Comparison of ENCODE assay signal across 26 cellular contexts in the genomic region with DNA sequence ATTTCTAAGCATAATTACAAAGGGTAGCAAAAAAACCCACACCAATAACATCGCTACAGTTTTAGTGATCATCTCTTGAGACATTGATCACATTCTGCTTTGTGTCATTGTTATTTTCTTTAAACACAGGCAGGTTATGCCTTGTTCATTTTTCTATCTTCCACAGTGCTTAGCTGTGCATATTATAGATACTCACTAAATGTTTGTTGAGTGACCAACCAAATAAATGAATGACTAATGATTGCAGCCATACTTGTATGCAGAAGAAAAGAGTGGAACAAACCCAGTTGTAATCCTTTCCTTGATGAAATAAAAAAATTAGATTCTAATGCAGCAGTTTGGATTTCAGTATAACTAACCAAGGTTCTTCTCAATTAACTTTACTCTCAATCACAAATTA.
DNase-seq lines count a peak whose midpoint lies in the region; ATAC-seq, FAIRE-seq and TF ChIP-seq lines count a peak whose summit lies in the region.
"Had no signal": no experiment of that assay in that cellular context is flagged by ENCODE, and none has a peak within 500 bp of the region (broad histone marks: within the 10 kb centered on the region; RNA-seq: fewer than 3 reads in every experiment).

No MANE protein-coding gene starts in this region.

- H3K36me3 Mint-ChIP-seq in Caco-2 (ENCODE audit: insufficient read depth, unreplicated experiment) = peaks cover 25% of the 10 kb centered on the region
- no peaks in the 10 kb centered on the region for H3K36me3 Mint-ChIP-seq in activated T-helper 2 cell treated with anti-CD3 and anti-CD28 coated beads, Interferon-gamma antibody, Interleukin-2, Interleukin-4, amounts not matched to agents 10 μg/mL and 5 μg/mL and 100 μg/mL, durations not matched to agents 14 hours and 24 hours and 36 hours (ENCODE audit: low read depth)
- H3K36me3 Mint-ChIP-seq: CD8-positive, alpha-beta T cell had no signal

- peak; percentile 97 for ATAC-seq in PC-3
- ATAC-seq in aorta (ENCODE audit: low FRiP score) = no peak
- no peak for ATAC-seq in GM19463 (IDR thresholded peaks at IDR 0.05; ENCODE audit: unreplicated experiment)
- ATAC-seq: A549; CD8-positive, alpha-beta T cell had no signal

- no peaks in the 10 kb centered on the region for H3F3A ChIP-seq in GM23248 (ENCODE audit: insufficient read depth)
- H3F3A ChIP-seq in PC-3 (ENCODE audit: low read length, unreplicated experiment) = no peaks in the 10 kb centered on the region

- H3K9ac ChIP-seq in GM23248 (no peak overlapping the region), PC-3 (ENCODE audit: low read length) (no peak overlapping the region), keratinocyte (ENCODE audit: control insufficient read depth, extremely low read depth, insufficient read depth, low read length) (no peak overlapping the region)
- H3K9ac ChIP-seq: BLaER1 treated with 17β-estradiol and CSF1 and Interleukin-3, amounts not matched to agents 10 nM and 100 nM had no signal

- peaks cover 20% of the 10 kb centered on the region for H3K9me3 ChIP-seq in Caco-2
- no peaks in the 10 kb centered on the region for H3K9me3 ChIP-seq in GM23248 (ENCODE audit: low read depth)
- no peaks in the 10 kb centered on the region for H3K9me3 ChIP-seq in PC-3 (ENCODE audit: low read length)
- no peaks in the 10 kb centered on the region for H3K9me3 ChIP-seq in keratinocyte (ENCODE audit: control insufficient read depth, low read depth, low read length)
- H3K9me3 ChIP-seq in aorta (ENCODE audit: control insufficient read depth, low read length) = no peaks in the 10 kb centered on the region
- H3K9me3 ChIP-seq: A549; BLaER1 treated with 17β-estradiol and CSF1 and Interleukin-3, amounts not matched to agents 10 nM and 100 nM had no signal

- peaks cover 50% of the 10 kb centered on the region for H3K4me1 ChIP-seq in Caco-2
- peaks cover 8% of the 10 kb centered on the region; the same call in 1 of the 2 replicates for H3K4me1 ChIP-seq in GM23248 (ENCODE audit: insufficient read depth)
- peaks cover 14% of the 10 kb centered on the region for H3K4me1 ChIP-seq in PC-3 (ENCODE audit: insufficient read depth, low read length)
- H3K4me1 ChIP-seq in keratinocyte (ENCODE audit: control insufficient read depth, extremely low read depth, insufficient read depth, low read length) = no peaks in the 10 kb centered on the region
- no peaks in the 10 kb centered on the region for H3K4me1 ChIP-seq in aorta (ENCODE audit: control insufficient read depth in 1 of 2, insufficient read depth in 2 of 2, low read length in 2 of 2)
- H3K4me1 ChIP-seq: A549; BLaER1 treated with 17β-estradiol and CSF1 and Interleukin-3, amounts not matched to agents 10 nM and 100 nM had no signal

- no peaks in the 10 kb centered on the region for H3K27me3 Mint-ChIP-seq in Caco-2 (ENCODE audit: insufficient read depth, unreplicated experiment)
- H3K27me3 Mint-ChIP-seq in activated T-helper 2 cell treated with anti-CD3 and anti-CD28 coated beads, Interferon-gamma antibody, Interleukin-2, Interleukin-4, amounts not matched to agents 10 μg/mL and 5 μg/mL and 100 μg/mL, durations not matched to agents 14 hours and 24 hours and 36 hours (ENCODE audit: low read depth) = no peaks in the 10 kb centered on the region
- H3K27me3 Mint-ChIP-seq: B cell; CD4-positive, alpha-beta T cell had no signal

- BruUV-seq in Caco-2 (replicated peaks; lab: Mats Ljungman, UMichigan) (no TSS peak), PC-3 (replicated peaks; lab: Mats Ljungman, UMichigan) (no TSS peak)

- no peak overlapping the region for H2AFZ ChIP-seq in GM23248
- H2AFZ ChIP-seq in PC-3 (ENCODE audit: low read length) = no peak overlapping the region
- H2AFZ ChIP-seq in keratinocyte (ENCODE audit: control insufficient read depth, low read length) = no peak overlapping the region

- H3K36me3 ChIP-seq in Caco-2 (ENCODE audit: control insufficient read depth, insufficient read depth, low read length) = no peaks in the 10 kb centered on the region
- H3K36me3 ChIP-seq in GM23248 (ENCODE audit: low read depth) = no peaks in the 10 kb centered on the region
- no peaks in the 10 kb centered on the region for H3K36me3 ChIP-seq in PC-3 (ENCODE audit: low read depth, low read length)
- H3K36me3 ChIP-seq in keratinocyte (ENCODE audit: control insufficient read depth in 2 of 2, extremely low read depth in 1 of 2, insufficient read depth in 2 of 2, low read length in 2 of 2) = no peaks in the 10 kb centered on the region
- H3K36me3 ChIP-seq in aorta (ENCODE audit: control insufficient read depth in 1 of 2, insufficient read depth in 2 of 2, low read length in 1 of 2) = no peaks in the 10 kb centered on the region
- H3K36me3 ChIP-seq: BLaER1 treated with 17β-estradiol and CSF1 and Interleukin-3, amounts not matched to agents 10 nM and 100 nM had no signal

- no peaks in the 10 kb centered on the region for H3K9me1 ChIP-seq in keratinocyte (ENCODE audit: control insufficient read depth, extremely low read depth, insufficient read depth, low read length)

- CTCF ChIA-PET in Caco-2 (lab: Charles Lee) (no interaction called here), PC-3 (lab: Charles Lee) (no interaction called here)

- H3K27me3 ChIP-seq in Caco-2 (replicated peaks; ENCODE audit: control insufficient read depth, insufficient read depth, low read length) (no peaks in the 10 kb centered on the region), GM23248 (replicated peaks; ENCODE audit: insufficient read depth) (no peaks in the 10 kb centered on the region), PC-3 (ENCODE audit: low read length) (no peaks in the 10 kb centered on the region), keratinocyte (ENCODE audit: control insufficient read depth, extremely low read depth, insufficient read depth, low read length) (no peaks in the 10 kb centered on the region), aorta (ENCODE audit: control insufficient read depth in 1 of 2, insufficient read depth in 2 of 2, low read length in 1 of 2) (no peaks in the 10 kb centered on the region)
- H3K27me3 ChIP-seq: BLaER1 treated with 17β-estradiol and CSF1 and Interleukin-3, amounts not matched to agents 10 nM and 100 nM had no signal

- H3K4me3 Mint-ChIP-seq in Caco-2 (ENCODE audit: unreplicated experiment) = no peak overlapping the region
- no peak overlapping the region for H3K4me3 Mint-ChIP-seq in activated T-helper 2 cell treated with anti-CD3 and anti-CD28 coated beads, Interferon-gamma antibody, Interleukin-2, Interleukin-4, amounts not matched to agents 10 μg/mL and 5 μg/mL and 100 μg/mL, durations not matched to agents 14 hours and 24 hours and 36 hours (ENCODE audit: low read depth)
- H3K4me3 Mint-ChIP-seq: B cell; CD4-positive, alpha-beta T cell; CD8-positive, alpha-beta T cell had no signal

- H4K20me1 ChIP-seq in GM23248 (ENCODE audit: insufficient read depth) (no peaks in the 10 kb centered on the region), PC-3 (ENCODE audit: low read length) (no peaks in the 10 kb centered on the region), keratinocyte (ENCODE audit: control insufficient read depth, extremely low read depth, insufficient read depth, low read length) (no peaks in the 10 kb centered on the region)
- H4K20me1 ChIP-seq: BLaER1 treated with 17β-estradiol and CSF1 and Interleukin-3, amounts not matched to agents 10 nM and 100 nM had no signal

- peaks cover 48% of the 10 kb centered on the region for H3K4me1 Mint-ChIP-seq in Caco-2 (ENCODE audit: low read depth, unreplicated experiment)
- no peaks in the 10 kb centered on the region for H3K4me1 Mint-ChIP-seq in activated T-helper 2 cell treated with anti-CD3 and anti-CD28 coated beads, Interferon-gamma antibody, Interleukin-2, Interleukin-4, amounts not matched to agents 10 μg/mL and 5 μg/mL and 100 μg/mL, durations not matched to agents 14 hours and 24 hours and 36 hours (ENCODE audit: low read depth)
- H3K4me1 Mint-ChIP-seq: B cell had no signal

- dilution Hi-C loops in keratinocyte (cut with MboI; ENCODE audit: extremely low pct_ligation_motif_present, low sequenced_read_pairs) = no loop called here

- H3K9me3 Mint-ChIP-seq in Caco-2 (ENCODE audit: unreplicated experiment) = peaks cover 59% of the 10 kb centered on the region
- no peaks in the 10 kb centered on the region for H3K9me3 Mint-ChIP-seq in activated T-helper 2 cell treated with anti-CD3 and anti-CD28 coated beads, Interferon-gamma antibody, Interleukin-2, Interleukin-4, amounts not matched to agents 10 μg/mL and 5 μg/mL and 100 μg/mL, durations not matched to agents 14 hours and 24 hours and 36 hours

- in situ Hi-C loops in GM23248 (cut with MboI) = no loop called here

- H3K27ac Mint-ChIP-seq in Caco-2 (ENCODE audit: unreplicated experiment) = peak overlapping the region; percentile 83
- no peak overlapping the region for H3K27ac Mint-ChIP-seq in activated T-helper 2 cell treated with anti-CD3 and anti-CD28 coated beads, Interferon-gamma antibody, Interleukin-2, Interleukin-4, amounts not matched to agents 10 μg/mL and 5 μg/mL and 100 μg/mL, durations not matched to agents 14 hours and 24 hours and 36 hours
- H3K27ac Mint-ChIP-seq: B cell; CD4-positive, alpha-beta T cell; CD8-positive, alpha-beta T cell had no signal

- POLR2A ChIA-PET in Caco-2 (lab: Charles Lee) = no interaction called here
- POLR2A ChIA-PET in PC-3 (lab: Charles Lee; ENCODE audit: unreplicated experiment) = interaction anchor here (0.5 kb wide), 1 partner anchor 11 kb away, joined by 7 read pairs; no protein-coding TSS in a partner anchor

- no peak overlapping the region for H3K4me2 ChIP-seq in GM23248 (ENCODE audit: unreplicated experiment)
- H3K4me2 ChIP-seq in PC-3 (ENCODE audit: low read length) = 0 out of 2 replicates have a peak overlapping the region, but pooled peaks have one; percentile 0
- no peak overlapping the region for H3K4me2 ChIP-seq in keratinocyte (ENCODE audit: control insufficient read depth, extremely low read depth, insufficient read depth, low read depth, low read length)
- H3K4me2 ChIP-seq: A549; BLaER1 treated with 17β-estradiol and CSF1 and Interleukin-3, amounts not matched to agents 10 nM and 100 nM had no signal

- FAIRE-seq in keratinocyte (lab: Jason Lieb, UNC) = peak; percentile 56
- FAIRE-seq: A549, G401.6, GM12891, GM19239 had no signal

- DNase-seq in Caco-2 (no peak), GM23248 (peak; percentile 20), PC-3 (peak; percentile 79), keratinocyte (ENCODE audit: low read depth, low spot score) (no peak), iPS-NIHi11 (ENCODE audit: low spot score) (no peak), aorta (no peak)
- DNase-seq in activated T-helper 2 cell treated with anti-CD3 and anti-CD28 coated beads, Interferon-gamma antibody, Interleukin-2, Interleukin-4, amounts not matched to agents 10 μg/mL and 5 μg/mL and 100 μg/mL, durations not matched to agents 14 hours and 24 hours and 36 hours (ENCODE audit: low spot score) = no peak
- DNase-seq: AML-193; CD4-positive, alpha-beta T cell; CD8-positive, alpha-beta T cell; DMS 273 treated with DMSO at 0.1 percent for 48 hours; DMS153; DMS53; DMS79; DND-41; EL; GF-D8 had no signal

- no peak overlapping the region for H3K4me3 ChIP-seq in Caco-2 (ENCODE audit: low read depth, low read length)
- H3K4me3 ChIP-seq in GM23248 = no peak overlapping the region
- no peak overlapping the region for H3K4me3 ChIP-seq in PC-3 (ENCODE audit: low read length)
- no peak overlapping the region for H3K4me3 ChIP-seq in keratinocyte (ENCODE audit: control insufficient read depth in 2 of 3, extremely low read depth in 1 of 3, insufficient read depth in 2 of 3, low read depth in 1 of 3, low read length in 3 of 3)
- no peak overlapping the region for H3K4me3 ChIP-seq in aorta (ENCODE audit: low read length in 2 of 2)
- H3K4me3 ChIP-seq: A549; BLaER1 treated with 17β-estradiol and CSF1 and Interleukin-3, amounts not matched to agents 10 nM and 100 nM had no signal

- H3K27ac ChIP-seq in GM23248 = no peak overlapping the region
- H3K27ac ChIP-seq in PC-3 (ENCODE audit: low read length) = no peak overlapping the region
- no peak overlapping the region for H3K27ac ChIP-seq in keratinocyte (ENCODE audit: control insufficient read depth, insufficient read depth, low read length)
- no peak overlapping the region for H3K27ac ChIP-seq in aorta (ENCODE audit: low read depth in 1 of 2, low read length in 2 of 2)
- H3K27ac ChIP-seq: 22Rv1; A549; BLaER1 treated with 17β-estradiol and CSF1 and Interleukin-3, amounts not matched to agents 10 nM and 100 nM; C4-2B had no signal

- H3K79me2 ChIP-seq in GM23248 (ENCODE audit: insufficient read depth) = no peaks in the 10 kb centered on the region
- no peaks in the 10 kb centered on the region for H3K79me2 ChIP-seq in PC-3 (ENCODE audit: low read length)
- H3K79me2 ChIP-seq in keratinocyte (ENCODE audit: control insufficient read depth, insufficient read depth, low read length) = no peaks in the 10 kb centered on the region

- H3K9me2 ChIP-seq in GM23248 (ENCODE audit: insufficient read depth) (peaks cover 8% of the 10 kb centered on the region; the same call in 1 of the 2 replicates), PC-3 (replicated peaks; ENCODE audit: low read length) (no peaks in the 10 kb centered on the region)

- intact Hi-C loops in Caco-2 (cut with micrococcal nuclease; ENCODE audit: unreplicated experiment) (loop anchor here (5.0 kb wide), 2 partner anchors 80 to 440 kb away; a partner anchor contains a TSS), PC-3 (cut with micrococcal nuclease) (no loop called here), aorta (cut with DNase I) (no loop called here)
- intact Hi-C loops in activated T-helper 2 cell treated with anti-CD3 and anti-CD28 coated beads, Interferon-gamma antibody, Interleukin-2, Interleukin-4, amounts not matched to agents 10 μg/mL and 5 μg/mL and 100 μg/mL, durations not matched to agents 14 hours and 24 hours and 36 hours (cut with micrococcal nuclease) = no loop called here

- TF ChIP-seq CTCF in Caco-2 (IDR thresholded peaks at IDR 0.05; ENCODE audit: insufficient read depth in 1 of 2, low read depth in 1 of 2, low read length in 1 of 2, severe bottlenecking in 1 of 2, unreplicated experiment in 1 of 2) = no peak
- TF ChIP-seq CTCF in PC-3 (conservative IDR thresholded peaks at IDR 0.05; ENCODE audit: low read depth, low read length) = no peak
- TF ChIP-seq CTCF in keratinocyte (optimal IDR thresholded peaks at IDR 0.05 in 1 of 3, IDR thresholded peaks at IDR 0.05 in 1 of 3, conservative IDR thresholded peaks at IDR 0.05 in 1 of 3; ENCODE audit: extremely low read depth in 1 of 3, insufficient read depth in 2 of 3, low read length in 3 of 3) = no peak

- WGBS in GM23248 (ENCODE audit: low coverage in 1 of 2, low lambda C conversion rate in 2 of 2, missing lambda C conversion rate in 2 of 2), 2 experiments = 95 to 100% methylated on average over 1 of the region's 1 CpG
- 94 to 98% methylated on average over 1 of the region's 1 CpG for WGBS in aorta, 2 donors

Comparison
In these comparisons a context has a peak if more than half of its experiments do, and no peak if none do; other contexts are left out.
1. DNase-seq: peak in GM23248 (single experiment) and PC-3 (single experiment); none in Caco-2 (0 of 2), keratinocyte (single experiment), iPS-NIHi11 (single experiment), aorta (0 of 2) and activated T-helper 2 cell treated with anti-CD3 and anti-CD28 coated beads, Interferon-gamma antibody, Interleukin-2, Interleukin-4, amounts not matched to agents 10 μg/mL and 5 μg/mL and 100 μg/mL, durations not matched to agents 14 hours and 24 hours and 36 hours (single experiment).